ENCODE assay signal across 15 cellular contexts in genomic region chr13:20767309-20767943, GRCh38. TPM values are rescaled to one million over a fixed set of nuclear protein-coding genes. Genes with fewer than 3 reads are reported as not detected.
A peak's percentile ranks its signal among the peaks of the same experiment; 100 is the strongest.
DNase-seq lines count a peak whose midpoint lies in the region; ATAC-seq and TF ChIP-seq lines count a peak whose summit lies in the region.
"Had no signal": no experiment of that assay in that cellular context is flagged by ENCODE, and none has a peak within 500 bp of the region (broad histone marks: within the 10 kb centered on the region; RNA-seq: fewer than 3 reads in every experiment).

No MANE protein-coding gene starts in this region.

- H3K4me1 ChIP-seq in HEK293 (ENCODE audit: control insufficient read depth, insufficient read depth, low read length) (no peaks in the 10 kb centered on the region), endodermal cell (ENCODE audit: control insufficient read depth, insufficient read depth, low read length) (no peaks in the 10 kb centered on the region)
- H3K4me1 ChIP-seq: HAP-1 had no signal

- POLR2A ChIA-PET in HEK293 (lab: Yijun Ruan, JAX), result no interaction called here

- ATAC-seq in activated T-cell treated with anti-CD3 and anti-CD28 coated beads, Interleukin-2, amount 50 U/mL, for 72 hours (replicated peaks in 1 of 2), result no peak

- H3K36me3 Mint-ChIP-seq in activated T-cell treated with anti-CD3 and anti-CD28 coated beads, Interleukin-2, amount 50 U/mL, for 72 hours (ENCODE audit: insufficient read depth in 2 of 2), result peaks cover 21 to 37% of the 10 kb centered on the region in 2 donors
- H3K36me3 Mint-ChIP-seq in endodermal cell (ENCODE audit: low read depth), result peaks cover 31% of the 10 kb centered on the region

- TF ChIP-seq CTCF in HEK293 (tag by site-specific recombination; IDR thresholded peaks at IDR 0.05) (no peak), endodermal cell (conservative IDR thresholded peaks at IDR 0.05) (no peak)

- peaks cover 30% of the 10 kb centered on the region for H3K4me1 Mint-ChIP-seq in activated T-cell treated with anti-CD3 and anti-CD28 coated beads, Interleukin-2, amount 50 U/mL, for 72 hours (ENCODE audit: low read depth)
- H3K4me1 Mint-ChIP-seq in endodermal cell, result peaks cover 2% of the 10 kb centered on the region

- H3K27me3 ChIP-seq in endodermal cell (ENCODE audit: control insufficient read depth, insufficient read depth, low read length, poor library complexity, severe bottlenecking), result no peaks in the 10 kb centered on the region

- H3K27me3 Mint-ChIP-seq in activated T-cell treated with anti-CD3 and anti-CD28 coated beads, Interleukin-2, amount 50 U/mL, for 72 hours (ENCODE audit: low read depth), result no peaks in the 10 kb centered on the region
- no peaks in the 10 kb centered on the region for H3K27me3 Mint-ChIP-seq in endodermal cell (ENCODE audit: insufficient read depth)
- H3K27me3 Mint-ChIP-seq: CD4-positive, alpha-beta memory T cell had no signal

- CTCF ChIA-PET in HEK293 (lab: Yijun Ruan, JAX), result interaction anchor here (0.9 kb wide), 1 partner anchor 51 kb away, joined by 4 read pairs; no protein-coding TSS in a partner anchor

- H3K4me3 ChIP-seq in HEK293 (ENCODE audit: low read depth, low read length) (no peak overlapping the region), endodermal cell (ENCODE audit: low read length) (peak overlapping the region; percentile 41)
- H3K4me3 ChIP-seq: HAP-1 had no signal

- peaks cover 0 to 19% of the 10 kb centered on the region in 2 experiments; a peak in 1 of 3 replicates for H3K36me3 ChIP-seq in HEK293 (ENCODE audit: control insufficient read depth in 2 of 2, insufficient read depth in 1 of 2, low read length in 2 of 2)
- peaks cover 17% of the 10 kb centered on the region for H3K36me3 ChIP-seq in endodermal cell (ENCODE audit: control insufficient read depth, insufficient read depth, low read length)

- H3K9me3 ChIP-seq in HEK293 (ENCODE audit: control insufficient read depth, insufficient read depth, low read depth, low read length) (no peaks in the 10 kb centered on the region), endodermal cell (ENCODE audit: control insufficient read depth, low read length) (peaks cover 51% of the 10 kb centered on the region)

- H3K27ac ChIP-seq in HEK293 (ENCODE audit: extremely low read depth, low read depth, low read length) (no peak overlapping the region), endodermal cell (ENCODE audit: low read depth, low read length) (no peak overlapping the region)

- no peak for DNase-seq in activated T-cell treated with anti-CD3 and anti-CD28 coated beads, Interleukin-2, amount 50 U/mL, for 72 hours
- no peak for DNase-seq in activated T-cell treated with anti-CD3 and anti-CD28 coated beads, Interleukin-2, amount 50 U/mL, for 1 hour
- DNase-seq in endodermal cell (no peak), T1000 (lab: John Stamatoyannopoulos, UW) (no peak)
- no peak for DNase-seq in stimulated activated CD4-positive, alpha-beta T cell treated with anti-CD3 and anti-CD28 coated beads, Interleukin-12 subunit alpha, Interleukin-12 subunit beta, amount 100 ng/mL, for 4 hours
- DNase-seq: C1 segment of cervical spinal cord; Calu3; CD4-positive, alpha-beta memory T cell; COR-L47; DMS153; DND-41; GDM1; GOT3 had no signal

- H3K4me3 Mint-ChIP-seq in activated T-cell treated with anti-CD3 and anti-CD28 coated beads, Interleukin-2, amount 50 U/mL, for 72 hours, result no peak overlapping the region
- H3K4me3 Mint-ChIP-seq in endodermal cell, result no peak overlapping the region
- H3K4me3 Mint-ChIP-seq: CD4-positive, alpha-beta memory T cell had no signal

- H3K27ac Mint-ChIP-seq in activated T-cell treated with anti-CD3 and anti-CD28 coated beads, Interleukin-2, amount 50 U/mL, for 72 hours, result peak overlapping the region; percentile 74
- H3K27ac Mint-ChIP-seq in endodermal cell, result no peak overlapping the region

- H3K9ac ChIP-seq in endodermal cell (ENCODE audit: extremely low read depth, low read length, poor library complexity, severe bottlenecking), result no peak overlapping the region

- 79% methylated on average over 2 of the region's 2 CpGs; no CpG with 5 or more reads in 1 of the 2 experiments for WGBS in endodermal cell (ENCODE audit: insufficient coverage in 1 of 2, insufficient read length in 1 of 2), 2 experiments

- H3K9me3 Mint-ChIP-seq in activated T-cell treated with anti-CD3 and anti-CD28 coated beads, Interleukin-2, amount 50 U/mL, for 72 hours, result peaks cover 16% of the 10 kb centered on the region in 2 donors
- H3K9me3 Mint-ChIP-seq in endodermal cell, result peaks cover 35% of the 10 kb centered on the region

TF ChIP-seq in HEK293, 187 proteins besides CTCF, POLR2A, EP300 and RAD21:
- TF ChIP-seq SETDB1 (IDR thresholded peaks at IDR 0.05; ENCODE audit: insufficient read length, low read length), result peak; percentile 91
- TF ChIP-seq ZNF274 (IDR thresholded peaks at IDR 0.05; ENCODE audit: low read length), result no peak
- no peak for TF ChIP-seq ZNF274 (tag by site-specific recombination; IDR thresholded peaks at IDR 0.05; ENCODE audit: borderline replicate concordance)
- peak; percentile 87 for TF ChIP-seq ZNF133 (tag by site-specific recombination; IDR thresholded peaks at IDR 0.05)
TF ChIP-seq in HEK293: peak in this region for 2.

RNA-seq across cellular contexts. Expression of gene EEF1AKMT1, which starts 6.3 kb away (rescaled TPM):
- 10 to 100 TPM in 1 of 2 donors, 1 to 10 TPM in 1; 8.8 to 10.3 TPM for total RNA-seq in activated T-cell treated with anti-CD3 and anti-CD28 coated beads, Interleukin-2, amount 50 U/mL, for 72 hours
- 1 to 10 TPM; 7.6 to 8.1 TPM for total RNA-seq in endodermal cell
- polyA plus RNA-seq in endodermal cell (2013, experiment 1 of 2), result 10.2 TPM
- 10.1 TPM for polyA plus RNA-seq in endodermal cell (2013, experiment 2 of 2)
